In the genomic region with DNA sequence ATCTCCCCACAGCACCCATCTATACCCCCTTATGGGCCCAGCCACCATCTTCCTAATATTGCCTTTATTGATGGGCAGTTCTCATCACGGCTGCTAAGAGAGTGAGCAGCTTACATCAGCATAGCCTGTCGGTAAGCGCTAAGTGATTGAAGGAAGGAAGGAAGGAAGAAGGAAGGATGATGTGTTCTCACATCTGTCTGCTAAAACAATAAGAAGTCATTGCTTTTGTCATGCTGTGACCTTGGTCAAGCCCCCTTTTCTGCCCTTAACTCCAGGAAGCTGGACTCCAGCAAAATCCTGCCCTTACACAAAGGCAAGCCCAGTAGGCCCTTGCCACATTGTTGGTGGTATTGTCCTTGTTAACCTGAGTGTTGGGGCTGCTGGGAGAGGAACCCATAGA, we compare ENCODE assay signal across 22 cellular contexts.
"Had no signal": no experiment of that assay in that cellular context is flagged by ENCODE, and none has a peak within 500 bp of the region (broad histone marks: within the 10 kb centered on the region; RNA-seq: fewer than 3 reads in every experiment).

No MANE protein-coding gene starts in this region.

- H3K27ac Mint-ChIP-seq: naive thymus-derived CD8-positive, alpha-beta T cell; type B pancreatic cell had no signal

- H3K27me3 ChIP-seq: ovary, testis, tibial artery had no signal

- DNase-seq: central memory CD4-positive, alpha-beta T cell; effector memory CD4-positive, alpha-beta T cell; kidney; mammary epithelial cell; naive thymus-derived CD8-positive, alpha-beta T cell; nephron progenitor cell; occipital lobe; ovary; posterior cingulate gyrus; psoas muscle; right cardiac atrium; stimulated activated CD4-positive, alpha-beta T cell treated with anti-CD3 and anti-CD28 coated beads, Interleukin-15, amount 100 ng/mL, for 24 hours; stimulated activated CD4-positive, alpha-beta T cell treated with anti-CD3 and anti-CD28 coated beads, Interleukin-2, amount 100 ng/mL, for 48 hours; stimulated activated naive CD8-positive, alpha-beta T cell treated with anti-CD3 and anti-CD28 coated beads, Interleukin-15, Interleukin-2, amounts not matched to agents 100 U/mL and 50 U/mL, for 24 hours; substantia nigra; testis had no signal

- FAIRE-seq: colon, frontal cortex, kidney had no signal

- H3K4me1 ChIP-seq: testis had no signal

- ATAC-seq: left lobe of liver; naive thymus-derived CD8-positive, alpha-beta T cell; psoas muscle; stimulated activated naive CD8-positive, alpha-beta T cell treated with anti-CD3 and anti-CD28 coated beads, Interleukin-15, Interleukin-2, amounts not matched to agents 100 U/mL and 50 U/mL, for 24 hours had no signal

- H3K36me3 ChIP-seq: ovary, tibial artery had no signal

- H3K9me3 ChIP-seq: ovary, psoas muscle, testis, tibial artery had no signal

- H3K27me3 Mint-ChIP-seq: naive thymus-derived CD8-positive, alpha-beta T cell; type B pancreatic cell had no signal

- H3K4me1 Mint-ChIP-seq: naive thymus-derived CD8-positive, alpha-beta T cell had no signal

- H3K4me3 ChIP-seq: ovary, psoas muscle, skin epidermis, testis, tibial artery had no signal

- H3K36me3 Mint-ChIP-seq: naive thymus-derived CD8-positive, alpha-beta T cell; type B pancreatic cell had no signal

- H3K4me3 Mint-ChIP-seq: naive thymus-derived CD8-positive, alpha-beta T cell; nephron progenitor cell; type B pancreatic cell had no signal

- H3K9me3 Mint-ChIP-seq: naive thymus-derived CD8-positive, alpha-beta T cell; nephron progenitor cell; type B pancreatic cell had no signal

- H3K27ac ChIP-seq: ovary, psoas muscle, skin epidermis, testis, tibial artery had no signal
